In genomic region chr16:50888486-50889261, GRCh38 we compare ENCODE assay signal across 1 cellular context.
TF ChIP-seq lines count a peak whose summit lies in the region.

No MANE protein-coding gene starts in this region.

TF ChIP-seq in GM23338, 12 proteins besides CTCF, POLR2A, EP300 and RAD21 (continued from another document):
- TF ChIP-seq ZNF462 (CRISPR knock-in tag; IDR thresholded peaks at IDR 0.05) (no peak), ZNF114 (CRISPR knock-in tag; IDR thresholded peaks at IDR 0.05) (no peak), REST (IDR thresholded peaks at IDR 0.05; ENCODE audit: unreplicated experiment) (no peak), EZH2phosphoT487 (IDR thresholded peaks at IDR 0.05; ENCODE audit: unreplicated experiment) (no peak), ETS1 (IDR thresholded peaks at IDR 0.05) (no peak), CREB1 (CRISPR knock-in tag; IDR thresholded peaks at IDR 0.05; ENCODE audit: low read depth) (no peak)
